In the genomic region with DNA sequence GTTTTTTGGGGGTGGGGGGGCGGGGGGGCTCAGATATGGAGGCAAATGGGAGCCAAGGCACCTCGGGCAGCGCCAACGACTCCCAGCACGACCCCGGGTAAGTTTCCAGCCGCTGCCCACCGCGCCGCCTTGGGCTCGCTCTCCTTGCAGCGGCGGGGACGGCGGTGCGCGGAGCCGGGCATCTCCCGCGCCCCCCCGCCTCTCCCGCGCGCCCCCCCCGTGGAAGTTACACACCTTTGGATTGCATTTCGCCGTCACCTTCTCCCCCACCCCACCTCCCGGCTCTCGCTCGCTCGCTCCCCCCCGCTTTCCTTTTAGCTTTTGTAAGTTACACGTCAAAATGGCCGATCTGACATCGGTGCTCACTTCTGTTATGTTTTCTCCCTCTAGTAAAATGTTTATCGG, we compare ENCODE assay signal across 8 cellular contexts. TPM values are rescaled to one million over a fixed set of nuclear protein-coding genes. Genes with fewer than 3 reads are reported as not detected.
DNase-seq lines count a peak whose midpoint lies in the region; ATAC-seq and TF ChIP-seq lines count a peak whose summit lies in the region.

No MANE protein-coding gene starts in this region.

- H3K27ac ChIP-seq in HUES64 (ENCODE audit: low read depth, low read length) (no peak overlapping the region; the same call in 1 of the 2 replicates), mucosa of rectum (ENCODE audit: low read depth in 2 of 2, low read length in 2 of 2) (peak overlapping the region; percentile 24 to 59), thyroid gland (peak overlapping the region; percentile 82 to 99 (median 95))

- H3K4me3 ChIP-seq in HUES64 (ENCODE audit: low read length) (peak overlapping the region; percentile 71), mucosa of rectum (ENCODE audit: low read length in 2 of 2) (peak overlapping the region; percentile 66 to 86), thyroid gland (replicated peaks in 1 of 3) (peak overlapping the region; percentile 37 to 94 (median 66))

- peak; percentile 8 to 12 for ATAC-seq in activated CD4-positive, CD25-positive, alpha-beta regulatory T cell treated with anti-CD3 and anti-CD28 coated beads, Interleukin-2, amount 50 U/mL, for 24 hours
- peak; percentile 16 for ATAC-seq in effector memory CD8-positive, alpha-beta T cell (replicated peaks)

- H3K36me3 Mint-ChIP-seq in effector memory CD8-positive, alpha-beta T cell (ENCODE audit: insufficient read depth): peaks cover 17% of the 10 kb centered on the region

- H3K4me1 ChIP-seq in HUES64 (ENCODE audit: insufficient read depth, low read length) (peaks cover 42% of the 10 kb centered on the region), mucosa of rectum (ENCODE audit: control insufficient read depth in 2 of 2, insufficient read depth in 2 of 2, low read length in 2 of 2) (peaks cover 7% of the 10 kb centered on the region in 2 donors), thyroid gland (peaks cover 22 to 25% of the 10 kb centered on the region in 2 donors)

- no peaks in the 10 kb centered on the region for H3K27me3 Mint-ChIP-seq in effector memory CD8-positive, alpha-beta T cell

- peaks cover 2% of the 10 kb centered on the region; the same call in 1 of the 2 replicates for H3K9me3 ChIP-seq in HUES64 (ENCODE audit: insufficient read depth, low read depth, low read length)
- no peaks in the 10 kb centered on the region for H3K9me3 ChIP-seq in mucosa of rectum (ENCODE audit: control insufficient read depth in 2 of 2, low read length in 2 of 2)
- no peaks in the 10 kb centered on the region for H3K9me3 ChIP-seq in thyroid gland

- peaks cover 34 to 59% of the 10 kb centered on the region in 2 donors for H3K4me1 Mint-ChIP-seq in effector memory CD8-positive, alpha-beta T cell (ENCODE audit: low read depth in 2 of 2)

- TF ChIP-seq POLR2A in thyroid gland (IDR thresholded peaks at IDR 0.05): no peak

- peaks cover 14% of the 10 kb centered on the region for H3K36me3 ChIP-seq in HUES64 (ENCODE audit: insufficient read depth, low read length)
- H3K36me3 ChIP-seq in mucosa of rectum (ENCODE audit: control insufficient read depth in 2 of 2, insufficient read depth in 2 of 2, low read length in 2 of 2): peaks cover 0 to 1% of the 10 kb centered on the region in 2 donors
- H3K36me3 ChIP-seq in thyroid gland: no peaks in the 10 kb centered on the region

- peak overlapping the region; percentile 97 to 98 for H3K4me3 Mint-ChIP-seq in effector memory CD8-positive, alpha-beta T cell

- H3K9ac ChIP-seq in HUES64 (ENCODE audit: low read depth, low read length) (peak overlapping the region; percentile 70), mucosa of rectum (ENCODE audit: low read depth in 1 of 2, low read length in 2 of 2) (peak overlapping the region; percentile 54 to 71)

- H3K27me3 ChIP-seq in HUES64 (ENCODE audit: insufficient read depth, low read length): peaks cover 23% of the 10 kb centered on the region
- H3K27me3 ChIP-seq in mucosa of rectum (ENCODE audit: control insufficient read depth in 2 of 2, insufficient read depth in 2 of 2, low read length in 2 of 2): no peaks in the 10 kb centered on the region
- no peaks in the 10 kb centered on the region for H3K27me3 ChIP-seq in thyroid gland

- H3K9me3 Mint-ChIP-seq in effector memory CD8-positive, alpha-beta T cell: no peaks in the 10 kb centered on the region

- under 1% methylated on average over 36 of the region's 36 CpGs for WGBS in HUES64
- whole genome bisulfite sequencing in thyroid gland, 2 donors: 0% methylated on average over 8 to 11 of the region's 36 CpGs

- TF ChIP-seq CTCF in thyroid gland (IDR thresholded peaks at IDR 0.05): no peak

- peak; percentile 36 to 46 for DNase-seq in NCI-H2081 (lab: John Stamatoyannopoulos, UW)
- no peak for DNase-seq in NCI-H2081 treated with DMSO at 0.1 percent for 48 hours (lab: John Stamatoyannopoulos, UW)
- DNase-seq in effector memory CD8-positive, alpha-beta T cell: peak; percentile 14 to 28 (median 23)
- DNase-seq in thyroid gland: peak; percentile 36 to 48
- DNase-seq in AG08396 (ENCODE audit: low spot score): no peak

- H3K27ac Mint-ChIP-seq in effector memory CD8-positive, alpha-beta T cell: peak overlapping the region; percentile 92 to 95

- intact Hi-C loops in thyroid gland (cut with DNase I): no loop called here

RNA-seq across cellular contexts. Expression of a gene that starts 0.4 kb away (rescaled TPM):
- polyA plus RNA-seq in HUES64 (2013, experiment 1 of 2): 30.7 TPM
- polyA plus RNA-seq in HUES64 (2013, experiment 2 of 2): 36.8 TPM
- 100 to 1,000 TPM in 1 of 4 donors, 10 to 100 TPM in 3; 60.7 to 101 (median 70.9) TPM for total RNA-seq in thyroid gland

Comparison
In these comparisons a context has a peak if more than half of its experiments do, and no peak if none do; other contexts are left out.
1. DNase-seq: peak in NCI-H2081 (2 of 2), effector memory CD8-positive, alpha-beta T cell (3 of 3) and thyroid gland (2 of 2); none in NCI-H2081 treated with DMSO at 0.1 percent for 48 hours (single experiment) and AG08396 (single experiment).
2. Peak in every context shown above with its lines, with median percentiles within 50 percentile points of each other: H3K4me3 ChIP-seq.